In the genomic region with DNA sequence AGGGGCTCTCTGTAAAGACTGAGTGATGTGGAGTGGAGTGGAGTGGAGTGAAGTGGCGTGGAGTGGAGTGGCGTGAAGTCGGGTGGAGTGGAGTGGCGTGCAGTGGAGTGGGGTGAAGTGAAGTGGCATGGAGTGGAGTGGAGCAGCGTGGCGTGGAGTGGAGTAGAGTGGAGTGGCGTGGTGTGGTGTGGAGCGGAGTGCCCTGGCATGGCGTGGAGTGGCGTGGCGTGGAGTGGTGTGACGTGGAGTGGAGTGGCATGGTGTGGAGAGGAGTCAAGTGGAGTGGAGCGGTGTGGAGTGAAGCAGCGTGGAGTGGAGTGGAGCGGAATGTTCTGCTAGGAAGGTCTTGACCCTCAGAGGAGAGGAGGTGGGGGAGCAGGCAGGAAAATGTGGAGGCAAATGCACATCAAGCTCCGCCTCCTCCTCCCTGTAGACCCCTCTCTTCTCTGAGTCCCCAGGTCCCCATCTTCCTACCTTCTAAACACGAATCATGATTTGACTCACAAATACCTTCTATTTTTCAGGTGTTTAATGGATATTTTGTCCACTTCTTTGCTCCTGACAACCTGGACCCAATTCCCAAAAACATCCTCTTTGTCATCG, we compare ENCODE assay signal across 1 cellular context.
A peak's percentile ranks its signal among the peaks of the same experiment; 100 is the strongest.
TF ChIP-seq lines count a peak whose summit lies in the region.

No MANE protein-coding gene starts in this region.

TF ChIP-seq in HepG2, 621 proteins besides CTCF, POLR2A, EP300 and RAD21:
- TF ChIP-seq POLR2AphosphoS5 (IDR thresholded peaks at IDR 0.05; ENCODE audit: low read depth, low read length) (peak; percentile 62), TARDBP (CRISPR knock-in tag; IDR thresholded peaks at IDR 0.05) (peak; percentile 83), AGO2 (optimal IDR thresholded peaks at IDR 0.05; ENCODE audit: low read depth, low read length) (peak; percentile 99), ETV5 (CRISPR knock-in tag; IDR thresholded peaks at IDR 0.05; ENCODE audit: borderline replicate concordance) (no peak), ZNF687 (CRISPR knock-in tag; IDR thresholded peaks at IDR 0.05) (peak; percentile 23; the same call in 1 of the 2 replicates), RBFOX2 (IDR thresholded peaks at IDR 0.05; ENCODE audit: low read depth, low read length) (peak; percentile 77), STAG1 (CRISPR knock-in tag; IDR thresholded peaks at IDR 0.05) (no peak), ZNF670 (CRISPR knock-in tag; IDR thresholded peaks at IDR 0.05; ENCODE audit: borderline replicate concordance) (no peak), HNRNPL (IDR thresholded peaks at IDR 0.05; ENCODE audit: low read depth, low read length) (peak; percentile 83; the same call in 1 of the 2 replicates), ZNF253 (CRISPR knock-in tag; IDR thresholded peaks at IDR 0.05; ENCODE audit: borderline replicate concordance) (0 out of 2 replicates have a peak, but pooled peaks have one; percentile 30)
